ENCODE assay signal across 12 cellular contexts in the genomic region with DNA sequence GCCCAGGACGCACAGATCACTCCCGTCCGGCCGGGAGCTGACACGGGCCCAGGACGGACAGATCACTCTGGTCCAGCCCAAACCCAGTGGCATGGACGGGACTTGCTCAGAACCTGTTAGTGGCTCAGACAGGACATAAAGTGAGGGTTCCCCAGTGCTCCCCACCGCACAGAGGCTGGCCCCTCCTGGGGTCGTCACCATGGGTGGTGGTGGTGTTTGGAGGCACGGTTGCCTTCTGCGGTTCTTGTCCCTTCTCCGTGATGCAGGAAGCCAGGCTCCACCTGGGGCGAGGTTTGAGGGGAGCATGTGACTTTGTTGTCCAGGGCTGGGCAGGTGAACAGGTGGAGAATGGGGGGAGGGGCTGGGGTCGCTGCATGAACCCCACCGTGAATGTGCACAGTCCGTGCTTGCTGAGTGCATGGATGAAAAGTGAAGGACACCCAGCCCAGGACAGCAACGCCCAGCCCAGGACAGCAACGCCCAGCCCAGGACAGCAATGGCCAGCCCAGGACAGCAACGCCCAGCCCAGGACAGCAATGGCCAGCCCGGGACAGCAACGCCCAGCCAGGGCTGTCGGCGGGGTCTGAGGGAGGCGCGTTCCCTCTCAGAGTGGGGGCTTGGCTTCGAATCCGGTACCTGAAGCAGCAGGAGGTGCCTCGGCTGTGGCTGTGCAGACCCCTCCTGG.
"Had no signal": no experiment of that assay in that cellular context is flagged by ENCODE, and none has a peak within 500 bp of the region (broad histone marks: within the 10 kb centered on the region; RNA-seq: fewer than 3 reads in every experiment).

No MANE protein-coding gene starts in this region.

- H3K27ac ChIP-seq: parathyroid adenoma had no signal

- DNase-seq: activated CD4-positive, alpha-beta T cell treated with anti-CD3 and anti-CD28 coated beads, Interleukin-2, amount 50 U/mL, for 4 hours; activated CD8-positive, alpha-beta memory T cell treated with anti-CD3 and anti-CD28 coated beads, Interleukin-2, amount 10 ng/mL, durations not matched to agents 7 days and 5 days; activated effector memory CD4-positive, alpha-beta T cell treated with Interleukin-2 at 50 U/mL for 16 hours; activated T-cell treated with anti-CD3 and anti-CD28 coated beads, Interleukin-2, amount 50 U/mL, for 24 hours; amniotic stem cell; left ventricle myocardium superior; stimulated activated CD4-positive, alpha-beta T cell treated with anti-CD3 and anti-CD28 coated beads, Interleukin-1b, Interleukin-23, amount 100 ng/mL, for 48 hours; stimulated activated naive CD4-positive, alpha-beta T cell; T-helper 17 cell; testis had no signal

- H3K27me3 ChIP-seq: testis had no signal

- H3K4me3 ChIP-seq: testis had no signal

- H3K4me1 ChIP-seq: parathyroid adenoma had no signal

- ATAC-seq: activated CD4-positive, CD25-positive, alpha-beta regulatory T cell treated with anti-CD3 and anti-CD28 coated beads, Interleukin-2, amount 50 U/mL, for 24 hours; activated CD8-positive, alpha-beta memory T cell treated with anti-CD3 and anti-CD28 coated beads, Interleukin-2, amount 10 ng/mL, durations not matched to agents 7 days and 5 days; T-helper 17 cell had no signal

- H3K9me3 ChIP-seq: testis had no signal

- H3K9ac ChIP-seq: parathyroid adenoma had no signal
